Comparison of ENCODE assay signal across 1 cellular context in genomic region chr1:158646465-158646864, GRCh38.
TF ChIP-seq lines count a peak whose summit lies in the region.

No MANE protein-coding gene starts in this region.

TF ChIP-seq in GM12878, 131 proteins besides CTCF, POLR2A, EP300 and RAD21:
- no peak for TF ChIP-seq RCOR1 (conservative IDR thresholded peaks at IDR 0.05; ENCODE audit: low read depth, low read length)
- TF ChIP-seq MLLT1 (IDR thresholded peaks at IDR 0.05) = no peak
- TF ChIP-seq MTA2 (IDR thresholded peaks at IDR 0.05; ENCODE audit: low read depth) = no peak
- TF ChIP-seq CHD2 (IDR thresholded peaks at IDR 0.05; ENCODE audit: borderline replicate concordance, low read depth, low read length) = no peak
- no peak for TF ChIP-seq NBN (IDR thresholded peaks at IDR 0.05)
- 0 out of 2 replicates have a peak, but pooled peaks have one; percentile 8 for TF ChIP-seq SPI1 (IDR thresholded peaks at IDR 0.05; ENCODE audit: borderline replicate concordance, insufficient read depth, low read depth, low read length)
- TF ChIP-seq SMC3 (IDR thresholded peaks at IDR 0.05; ENCODE audit: borderline replicate concordance, low read length) = no peak
- no peak for TF ChIP-seq ETV6 (conservative IDR thresholded peaks at IDR 0.05 in 1 of 2, IDR thresholded peaks at IDR 0.05 in 1 of 2; ENCODE audit: borderline replicate concordance in 1 of 2, low read depth in 1 of 2)
